11 cellular contexts compared by ENCODE assay signal in genomic region chr2:182132605-182133004, GRCh38.
DNase-seq lines count a peak whose midpoint lies in the region; ATAC-seq and TF ChIP-seq lines count a peak whose summit lies in the region.
"Had no signal": no experiment of that assay in that cellular context is flagged by ENCODE, and none has a peak within 500 bp of the region (broad histone marks: within the 10 kb centered on the region; RNA-seq: fewer than 3 reads in every experiment).

No MANE protein-coding gene starts in this region.

- DNase-seq in AG09319 (ENCODE audit: extremely low read depth, low read depth) (peak; percentile 14), HT-29 (ENCODE audit: low spot score) (peak; percentile 41), WERI-Rb-1 (no peak), foreskin keratinocyte (no peak), HK-2 (ENCODE audit: unreplicated experiment) (no peak)
- DNase-seq in activated naive CD8-positive, alpha-beta T cell treated with anti-CD3 and anti-CD28 coated beads, Interleukin-2, amount 50 U/mL, for 24 hours, result no peak
- DNase-seq: natural killer cell; NCI-H2081 treated with DMSO at 0.1 percent for 48 hours; stimulated activated CD4-positive, alpha-beta T cell treated with anti-CD3 and anti-CD28 coated beads, Interleukin-15, amount 100 ng/mL, for 24 hours had no signal

- H3K4me1 ChIP-seq in foreskin keratinocyte, result no peaks in the 10 kb centered on the region

- H3K4me3 Mint-ChIP-seq in activated naive CD8-positive, alpha-beta T cell treated with anti-CD3 and anti-CD28 coated beads, Interleukin-2, amount 50 U/mL, for 24 hours, result no peak overlapping the region
- H3K4me3 Mint-ChIP-seq: natural killer cell had no signal

- no peaks in the 10 kb centered on the region for H3K9me3 ChIP-seq in WERI-Rb-1 (ENCODE audit: severe bottlenecking)

- ATAC-seq in foreskin keratinocyte (no peak), HG03439 (IDR thresholded peaks at IDR 0.05; ENCODE audit: unreplicated experiment) (no peak), GM21390 (IDR thresholded peaks at IDR 0.05; ENCODE audit: unreplicated experiment) (no peak)
- ATAC-seq in activated naive CD8-positive, alpha-beta T cell treated with anti-CD3 and anti-CD28 coated beads, Interleukin-2, amount 50 U/mL, for 24 hours, result no peak
- ATAC-seq: natural killer cell had no signal

- H3K27ac ChIP-seq in WERI-Rb-1, result no peak overlapping the region
- H3K27ac ChIP-seq in foreskin keratinocyte, result no peak overlapping the region

- H3K27me3 Mint-ChIP-seq in activated naive CD8-positive, alpha-beta T cell treated with anti-CD3 and anti-CD28 coated beads, Interleukin-2, amount 50 U/mL, for 24 hours, result no peaks in the 10 kb centered on the region

- no peaks in the 10 kb centered on the region for H3K9me3 Mint-ChIP-seq in activated naive CD8-positive, alpha-beta T cell treated with anti-CD3 and anti-CD28 coated beads, Interleukin-2, amount 50 U/mL, for 24 hours
- H3K9me3 Mint-ChIP-seq: natural killer cell had no signal

- H3K36me3 ChIP-seq in WERI-Rb-1, result no peaks in the 10 kb centered on the region

- H3K4me3 ChIP-seq in WERI-Rb-1 (ENCODE audit: low read depth, low read length), result no peak overlapping the region

- H3K36me3 Mint-ChIP-seq in activated naive CD8-positive, alpha-beta T cell treated with anti-CD3 and anti-CD28 coated beads, Interleukin-2, amount 50 U/mL, for 24 hours (ENCODE audit: low read depth), result no peaks in the 10 kb centered on the region
- H3K36me3 Mint-ChIP-seq: natural killer cell had no signal

- H3K4me1 Mint-ChIP-seq in activated naive CD8-positive, alpha-beta T cell treated with anti-CD3 and anti-CD28 coated beads, Interleukin-2, amount 50 U/mL, for 24 hours, result no peaks in the 10 kb centered on the region
- H3K4me1 Mint-ChIP-seq: natural killer cell had no signal

- H3K27me3 ChIP-seq in WERI-Rb-1 (ENCODE audit: insufficient read depth, low read depth, severe bottlenecking) (no peaks in the 10 kb centered on the region), foreskin keratinocyte (peaks cover 8% of the 10 kb centered on the region)

- TF ChIP-seq CTCF in AG09319 (IDR thresholded peaks at IDR 0.05; ENCODE audit: low read depth, low read length) (peak; percentile 64), WERI-Rb-1 (IDR thresholded peaks at IDR 0.05; ENCODE audit: low read depth, low read length) (0 out of 2 replicates have a peak, but pooled peaks have one; percentile 3), foreskin keratinocyte (conservative IDR thresholded peaks at IDR 0.05) (peak; percentile 55)

- no peak overlapping the region for H3K27ac Mint-ChIP-seq in activated naive CD8-positive, alpha-beta T cell treated with anti-CD3 and anti-CD28 coated beads, Interleukin-2, amount 50 U/mL, for 24 hours
- H3K27ac Mint-ChIP-seq: natural killer cell had no signal

Comparison
In these comparisons a context has a peak if more than half of its experiments do, and no peak if none do; other contexts are left out.
1. DNase-seq: peak in AG09319 (single experiment) and HT-29 (single experiment); none in WERI-Rb-1 (single experiment), foreskin keratinocyte (0 of 2), HK-2 (single experiment) and activated naive CD8-positive, alpha-beta T cell treated with anti-CD3 and anti-CD28 coated beads, Interleukin-2, amount 50 U/mL, for 24 hours (single experiment).
2. CTCF ChIP-seq: peak in every context shown above with its lines; median percentile 64 in AG09319; 55 in foreskin keratinocyte; 3 in WERI-Rb-1.